18 cellular contexts compared by ENCODE assay signal in the genomic region with DNA sequence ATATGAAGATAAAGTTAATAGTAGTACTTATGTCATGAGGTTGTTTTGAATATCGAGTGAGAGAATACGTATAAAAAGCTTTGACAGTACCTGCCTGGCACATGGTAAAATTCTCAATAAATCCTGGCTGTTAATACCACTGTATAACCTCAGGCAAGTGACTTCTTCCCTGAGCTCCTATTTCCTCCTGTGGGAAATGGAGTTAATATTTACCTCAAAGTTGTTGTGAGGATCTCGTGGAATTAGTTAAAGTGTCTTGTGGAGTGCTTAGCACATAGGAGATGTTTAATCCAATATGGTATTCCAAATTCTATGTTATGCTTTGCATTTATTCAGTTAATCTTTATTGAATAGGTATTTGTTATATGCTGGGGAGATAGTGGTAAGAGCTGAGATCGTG.
"Had no signal": no experiment of that assay in that cellular context is flagged by ENCODE, and none has a peak within 500 bp of the region (broad histone marks: within the 10 kb centered on the region; RNA-seq: fewer than 3 reads in every experiment).

No MANE protein-coding gene starts in this region.

- DNase-seq: colonic mucosa; dermis blood vessel endothelial cell; endodermal cell; erythroblast; foreskin keratinocyte; heart left ventricle; hippocampal formation; left cardiac atrium; mammary epithelial cell; natural killer cell; nucleus accumbens; retina; right lobe of liver; stimulated activated CD4-positive, alpha-beta T cell treated with anti-CD3 and anti-CD28 coated beads, Interleukin-4, amount 100 ng/mL, for 24 hours; stimulated activated naive B cell treated with anti-CD40 and anti-IgM and Interleukin-4, amounts not matched to agents 10 μg/mL and 1 μg/mL and 100 μg/mL, for 72 hours; stimulated activated naive CD8-positive, alpha-beta T cell treated with anti-CD3 and anti-CD28 coated beads, Interleukin-15, amount 100 ng/mL, for 72 hours; trophoblast cell had no signal

- H3K27ac Mint-ChIP-seq: endodermal cell; natural killer cell; neural progenitor cell; stimulated activated naive B cell treated with anti-CD40 and anti-IgM and Interleukin-4, amounts not matched to agents 10 μg/mL and 1 μg/mL and 100 μg/mL, for 72 hours; stimulated activated naive CD8-positive, alpha-beta T cell treated with anti-CD3 and anti-CD28 coated beads, Interleukin-15, amount 100 ng/mL, for 72 hours had no signal

- H3K27me3 Mint-ChIP-seq: stimulated activated naive B cell treated with anti-CD40 and anti-IgM and Interleukin-4, amounts not matched to agents 10 μg/mL and 1 μg/mL and 100 μg/mL, for 72 hours; stimulated activated naive CD8-positive, alpha-beta T cell treated with anti-CD3 and anti-CD28 coated beads, Interleukin-15, amount 100 ng/mL, for 72 hours had no signal

- ATAC-seq: foreskin keratinocyte; heart left ventricle; left cardiac atrium; natural killer cell; right lobe of liver; stimulated activated naive B cell treated with anti-CD40 and anti-IgM and Interleukin-4, amounts not matched to agents 10 μg/mL and 1 μg/mL and 100 μg/mL, for 72 hours; stimulated activated naive CD8-positive, alpha-beta T cell treated with anti-CD3 and anti-CD28 coated beads, Interleukin-15, amount 100 ng/mL, for 72 hours had no signal

- H3K36me3 Mint-ChIP-seq: natural killer cell; stimulated activated naive B cell treated with anti-CD40 and anti-IgM and Interleukin-4, amounts not matched to agents 10 μg/mL and 1 μg/mL and 100 μg/mL, for 72 hours had no signal

- H3K4me3 Mint-ChIP-seq: endodermal cell; natural killer cell; neural progenitor cell; stimulated activated naive B cell treated with anti-CD40 and anti-IgM and Interleukin-4, amounts not matched to agents 10 μg/mL and 1 μg/mL and 100 μg/mL, for 72 hours; stimulated activated naive CD8-positive, alpha-beta T cell treated with anti-CD3 and anti-CD28 coated beads, Interleukin-15, amount 100 ng/mL, for 72 hours had no signal

- H3K9me3 Mint-ChIP-seq: endodermal cell; natural killer cell; neural progenitor cell; stimulated activated naive B cell treated with anti-CD40 and anti-IgM and Interleukin-4, amounts not matched to agents 10 μg/mL and 1 μg/mL and 100 μg/mL, for 72 hours; stimulated activated naive CD8-positive, alpha-beta T cell treated with anti-CD3 and anti-CD28 coated beads, Interleukin-15, amount 100 ng/mL, for 72 hours had no signal
